Comparison of ENCODE assay signal across 11 cellular contexts in genomic region chr1:107451735-107452134, GRCh38.
DNase-seq lines count a peak whose midpoint lies in the region; ATAC-seq and TF ChIP-seq lines count a peak whose summit lies in the region.
"Had no signal": no experiment of that assay in that cellular context is flagged by ENCODE, and none has a peak within 500 bp of the region (broad histone marks: within the 10 kb centered on the region; RNA-seq: fewer than 3 reads in every experiment).

No MANE protein-coding gene starts in this region.

- H3K4me3 Mint-ChIP-seq in nephron, result no peak overlapping the region
- H3K4me3 Mint-ChIP-seq in endodermal cell, result no peak overlapping the region

- H3K27ac ChIP-seq in mesenchymal stem cell (ENCODE audit: low read length, poor library complexity, severe bottlenecking), result no peak overlapping the region
- no peak overlapping the region for H3K27ac ChIP-seq in endodermal cell (ENCODE audit: low read depth, low read length)

- H3K36me3 Mint-ChIP-seq in nephron (ENCODE audit: low read depth) (no peaks in the 10 kb centered on the region), endodermal cell (ENCODE audit: low read depth) (no peaks in the 10 kb centered on the region)

- H2BK15ac ChIP-seq in mesenchymal stem cell (ENCODE audit: low read depth, poor library complexity, severe bottlenecking), result no peak overlapping the region

- no peak overlapping the region for H2BK12ac ChIP-seq in mesenchymal stem cell (ENCODE audit: low read length in 2 of 2)

- ATAC-seq in GM19025 (IDR thresholded peaks at IDR 0.05; ENCODE audit: low read depth, unreplicated experiment) (peak; percentile 42), GM21825 (IDR thresholded peaks at IDR 0.05; ENCODE audit: unreplicated experiment) (peak; percentile 61), HG03280 (IDR thresholded peaks at IDR 0.05; ENCODE audit: unreplicated experiment) (peak; percentile 35)

- no peak overlapping the region for H2AFZ ChIP-seq in mesenchymal stem cell (ENCODE audit: low read depth, low read length)

- H3K4me1 Mint-ChIP-seq in nephron, result peaks cover 11% of the 10 kb centered on the region
- peaks cover 10% of the 10 kb centered on the region for H3K4me1 Mint-ChIP-seq in endodermal cell

- WGBS in mesenchymal stem cell, result 78% methylated on average over 2 of the region's 2 CpGs
- 92 to 100% methylated on average over 2 of the region's 2 CpGs for WGBS in endodermal cell (ENCODE audit: insufficient coverage in 1 of 2, insufficient read length in 1 of 2), 2 experiments

- no peak overlapping the region for H2BK120ac ChIP-seq in mesenchymal stem cell (ENCODE audit: low read depth, low read length)

- TF ChIP-seq CTCF in nephron (IDR thresholded peaks at IDR 0.05; ENCODE audit: unreplicated experiment in 3 of 3) (no peak), endodermal cell (conservative IDR thresholded peaks at IDR 0.05) (no peak)

- no peak overlapping the region for H4K8ac ChIP-seq in mesenchymal stem cell (ENCODE audit: low read length)

- no peak overlapping the region for H2BK5ac ChIP-seq in mesenchymal stem cell (ENCODE audit: low read depth, low read length, poor library complexity, severe bottlenecking)

- H3K27me3 ChIP-seq in mesenchymal stem cell (ENCODE audit: control insufficient read depth in 1 of 2, insufficient read depth in 1 of 2, low read length in 2 of 2) (no peaks in the 10 kb centered on the region), endodermal cell (ENCODE audit: control insufficient read depth, insufficient read depth, low read length, poor library complexity, severe bottlenecking) (no peaks in the 10 kb centered on the region)

- H2AK5ac ChIP-seq in mesenchymal stem cell (ENCODE audit: low read length, severe bottlenecking), result no peak overlapping the region

- H3K18ac ChIP-seq in mesenchymal stem cell (ENCODE audit: low read depth in 1 of 2, low read length in 2 of 2), result no peak overlapping the region

- H3K14ac ChIP-seq in mesenchymal stem cell (ENCODE audit: low read length in 2 of 2), result no peak overlapping the region

- H3K4me2 ChIP-seq in mesenchymal stem cell (ENCODE audit: low read length, poor library complexity, severe bottlenecking), result no peak overlapping the region

- H3K23ac ChIP-seq in mesenchymal stem cell (ENCODE audit: low read length in 2 of 2), result no peak overlapping the region

- peaks cover 3% of the 10 kb centered on the region for H3K27me3 Mint-ChIP-seq in nephron (ENCODE audit: low read depth)
- no peaks in the 10 kb centered on the region for H3K27me3 Mint-ChIP-seq in endodermal cell (ENCODE audit: insufficient read depth)

- H3K9me3 ChIP-seq in mesenchymal stem cell (ENCODE audit: control insufficient read depth, low read length), result no peaks in the 10 kb centered on the region
- H3K9me3 ChIP-seq in endodermal cell (ENCODE audit: control insufficient read depth, low read length), result peaks cover 5% of the 10 kb centered on the region

- H3K9me3 Mint-ChIP-seq in nephron, result no peaks in the 10 kb centered on the region
- no peaks in the 10 kb centered on the region for H3K9me3 Mint-ChIP-seq in endodermal cell

- DNase-seq in mesenchymal stem cell (no peak), endodermal cell (no peak), NCI-H2196 treated with DMSO at 0.1 percent for 48 hours (lab: John Stamatoyannopoulos, UW; ENCODE audit: unreplicated experiment) (no peak)
- DNase-seq: foreskin fibroblast, GOT3, OCI-M1, retina had no signal

- H3K4me1 ChIP-seq in mesenchymal stem cell (ENCODE audit: control insufficient read depth, insufficient read depth, low read depth, low read length) (no peaks in the 10 kb centered on the region), endodermal cell (ENCODE audit: control insufficient read depth, insufficient read depth, low read length) (no peaks in the 10 kb centered on the region)

- H3K27ac Mint-ChIP-seq in nephron, result peak overlapping the region in 2 of 3 experiments; percentile 2 to 34
- H3K27ac Mint-ChIP-seq in endodermal cell, result no peak overlapping the region

- no peaks in the 10 kb centered on the region for H3K79me1 ChIP-seq in mesenchymal stem cell (replicated peaks; ENCODE audit: low read length, poor library complexity, severe bottlenecking)

- H3K4ac ChIP-seq in mesenchymal stem cell (ENCODE audit: low read depth in 1 of 2, low read length in 2 of 2), result no peak overlapping the region

- H4K91ac ChIP-seq in mesenchymal stem cell (ENCODE audit: low read length), result no peak overlapping the region

- H3K36me3 ChIP-seq in mesenchymal stem cell (ENCODE audit: control insufficient read depth in 1 of 2, insufficient read depth in 2 of 2, low read depth in 1 of 2, low read length in 2 of 2) (peaks cover 0 to 4% of the 10 kb centered on the region in 2 experiments), endodermal cell (ENCODE audit: control insufficient read depth, insufficient read depth, low read length) (no peaks in the 10 kb centered on the region)

- no peak overlapping the region for H3K9ac ChIP-seq in mesenchymal stem cell (ENCODE audit: low read length)
- H3K9ac ChIP-seq in endodermal cell (ENCODE audit: extremely low read depth, low read length, poor library complexity, severe bottlenecking), result no peak overlapping the region

- no peak overlapping the region for H3K4me3 ChIP-seq in mesenchymal stem cell (ENCODE audit: insufficient read depth in 1 of 2, low read depth in 1 of 2, low read length in 2 of 2)
- no peak overlapping the region for H3K4me3 ChIP-seq in endodermal cell (ENCODE audit: low read length)
